ENCODE assay signal across 8 cellular contexts in the genomic region with DNA sequence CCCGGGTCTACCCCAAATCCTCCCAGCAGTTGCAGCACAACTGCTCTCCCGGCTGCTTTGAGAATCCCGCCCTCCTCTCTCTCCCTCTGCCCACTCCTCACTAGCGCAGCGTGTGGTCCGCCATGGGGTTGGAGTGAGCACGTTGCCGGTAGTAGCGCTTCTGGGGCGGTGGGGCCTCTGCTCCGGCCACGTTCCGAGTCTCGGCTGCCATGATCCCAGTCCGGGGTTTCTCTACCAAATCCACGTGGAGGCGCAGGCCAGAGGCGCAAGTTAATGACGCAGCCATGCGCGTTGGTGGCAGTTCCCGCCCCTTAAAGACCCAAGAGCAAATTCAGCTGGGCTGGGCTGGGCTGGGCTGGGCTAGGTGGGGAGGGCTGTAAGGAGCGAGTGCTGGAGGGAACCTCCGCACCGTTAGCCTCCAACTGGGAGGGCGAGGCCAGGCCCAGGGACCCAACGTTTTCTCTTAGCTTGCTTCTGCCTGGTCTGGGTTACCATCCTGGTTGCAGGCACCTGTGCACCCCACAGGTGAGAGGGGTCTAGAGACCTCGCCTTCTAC. TPM values are rescaled to one million over a fixed set of nuclear protein-coding genes. Genes with fewer than 3 reads are reported as not detected.
DNase-seq lines count a peak whose midpoint lies in the region; ATAC-seq, FAIRE-seq and TF ChIP-seq lines count a peak whose summit lies in the region.

TSS of gene METTL1 (minus strand) at position 233 of the 556 bp plus-strand sequence. CDS start at position 211, 22 bp downstream.

- POLR2A ChIA-PET in BJ (lab: Charles Lee): interaction anchor here (0.6 to 0.7 kb wide), 3 partner anchors 20 to 125 kb away, joined by 3 read pairs; partner anchors contain the start of gene CDK4
- POLR2A ChIA-PET in HepG2 (lab: Yijun Ruan, JAX): interaction anchor here (0.6 to 1.8 kb wide), 24 partner anchors 10 to 1081 kb away, joined by 3 to 15 read pairs (median 4); partner anchors contain the start of genes ARHGEF25, ATP23, CDK4 and CTDSP2

- H3K36me3 ChIP-seq in BJ (ENCODE audit: control insufficient read depth, insufficient read depth, low read length) (peaks cover 2% of the 10 kb centered on the region; the same call in 1 of the 2 replicates), HepG2 (replicated peaks in 1 of 2; ENCODE audit: control insufficient read depth in 1 of 2, insufficient read depth in 2 of 2, low read length in 2 of 2) (peaks cover 18% of the 10 kb centered on the region in 2 experiments)

- BruUV-seq in HepG2 (replicated peaks; lab: Mats Ljungman, UMichigan): no TSS peak

- H3K27me3 ChIP-seq in BJ (ENCODE audit: control insufficient read depth, insufficient read depth, low read length) (no peaks in the 10 kb centered on the region), HepG2 (ENCODE audit: control insufficient read depth in 1 of 2, insufficient read depth in 2 of 2, low read length in 2 of 2) (no peaks in the 10 kb centered on the region; a peak in 1 of 5 replicates)

- peaks cover 17% of the 10 kb centered on the region for H3K79me2 ChIP-seq in HepG2 (ENCODE audit: insufficient read depth, low read length)

- no peaks in the 10 kb centered on the region for H3K9me3 ChIP-seq in HepG2 (ENCODE audit: low read length)

- H3K9ac ChIP-seq in HepG2 (ENCODE audit: insufficient read depth, low read depth, low read length): peak within 1 kb of the TSS; percentile 94

- intact Hi-C loops in HepG2 (cut with micrococcal nuclease; ENCODE audit: unreplicated experiment): loop anchor here (1.0 to 5.0 kb wide), 2 partner anchors 10 to 70 kb away; partner anchors contain the start of gene TSFM

- H3K4me1 ChIP-seq in HepG2 (ENCODE audit: insufficient read depth, low read length): peaks cover 23% of the 10 kb centered on the region

- DNase-seq in BJ (ENCODE audit: low read depth) (peak; percentile 82), GM19240 (ENCODE audit: insufficient read length, low spot score) (peak; percentile 90), NCI-H526 (lab: John Stamatoyannopoulos, UW) (peak; percentile 94 to 98), dermis blood vessel endothelial cell (peak; percentile 98), HepG2 (ENCODE audit: low spot score) (peak; percentile 95)
- peak; percentile 90 to 93 for DNase-seq in activated CD4-positive, alpha-beta T cell treated with anti-CD3 and anti-CD28 coated beads, Interleukin-2, amount 50 U/mL, for 24 hours (ENCODE audit: low read depth in 1 of 2, low spot score in 1 of 2)
- peak; percentile 91 for DNase-seq in stimulated activated CD4-positive, alpha-beta T cell treated with anti-CD3 and anti-CD28 coated beads, Interleukin-4, amount 100 ng/mL, for 1 hour

- FAIRE-seq in HepG2 (lab: Jason Lieb, UNC): no peak

- TF ChIP-seq EP300 in HepG2 (IDR thresholded peaks at IDR 0.05; ENCODE audit: low read depth in 2 of 2, low read length in 2 of 2) (peak; percentile 36 to 45; a peak in 2 of 4 replicates), HepG2 (CRISPR knock-in tag; IDR thresholded peaks at IDR 0.05; ENCODE audit: borderline replicate concordance) (no peak; the same call in 1 of the 2 replicates)

- in situ Hi-C loops in HepG2 (cut with HindIII; ENCODE audit: extremely low pct_ligation_motif_present, low pct_unique_long_range_greater_than_20kb): no loop called here

- H3K27ac ChIP-seq in HepG2 (ENCODE audit: extremely low read length, insufficient read depth, low read length): peak within 1 kb of the TSS; percentile 97

- no peak for TF ChIP-seq CTCF in BJ (IDR thresholded peaks at IDR 0.05; ENCODE audit: insufficient read depth, low read depth, low read length)
- TF ChIP-seq CTCF in HepG2 (CRISPR knock-in tag; IDR thresholded peaks at IDR 0.05): peak; percentile 39; the same call in 1 of the 2 replicates

- CTCF ChIA-PET in BJ (lab: Yijun Ruan, JAX): interaction anchor here (0.6 to 1.2 kb wide), 6 partner anchors 10 to 189 kb away, joined by 3 to 4 read pairs (median 4); partner anchors contain the start of gene TSFM
- CTCF ChIA-PET in HepG2 (lab: Yijun Ruan, JAX; ENCODE audit: low intra/inter-chr PET ratio, low total read pairs): no interaction called here

- H3K4me2 ChIP-seq in HepG2 (ENCODE audit: low read depth, low read length): peak within 1 kb of the TSS; percentile 96

- peak; percentile 77 for ATAC-seq in HG03460 (IDR thresholded peaks at IDR 0.05; ENCODE audit: unreplicated experiment)
- peak; percentile 91 for ATAC-seq in HepG2

- no peaks in the 10 kb centered on the region for H4K20me1 ChIP-seq in HepG2 (ENCODE audit: insufficient read depth, low read length)

- H3K4me3 ChIP-seq in BJ (ENCODE audit: low read depth, low read length) (peak within 1 kb of the TSS; percentile 91), HepG2 (replicated peaks in 1 of 3; ENCODE audit: insufficient read depth in 1 of 3, low read depth in 2 of 3, low read length in 3 of 3) (peak within 1 kb of the TSS; percentile 77 to 89 (median 78))

- peak within 1 kb of the TSS; percentile 62 for H2AFZ ChIP-seq in HepG2 (ENCODE audit: low read length)

- peak; percentile 89 to 92 for TF ChIP-seq POLR2A in HepG2 (IDR thresholded peaks at IDR 0.05; ENCODE audit: insufficient read depth in 1 of 2, low read depth in 2 of 2, low read length in 2 of 2)

- WGBS in HepG2 (ENCODE audit: low lambda C conversion rate): 4% methylated on average over 7 of the region's 28 CpGs

- no peak for TF ChIP-seq RAD21 in HepG2 (CRISPR knock-in tag; IDR thresholded peaks at IDR 0.05)

TF ChIP-seq in HepG2, 621 proteins besides CTCF, POLR2A, EP300 and RAD21 (continues in another document):
- TF ChIP-seq GFI1 (CRISPR knock-in tag; IDR thresholded peaks at IDR 0.05; ENCODE audit: borderline replicate concordance) (no peak), ZNF670 (CRISPR knock-in tag; IDR thresholded peaks at IDR 0.05; ENCODE audit: borderline replicate concordance) (no peak; the same call in 1 of the 2 replicates), HNRNPL (IDR thresholded peaks at IDR 0.05; ENCODE audit: low read depth, low read length) (0 out of 2 replicates have a peak, but pooled peaks have one; percentile 77), SRSF1 (optimal IDR thresholded peaks at IDR 0.05; ENCODE audit: low read depth, low read length) (peak; percentile 85), MBD4 (IDR thresholded peaks at IDR 0.05; ENCODE audit: borderline replicate concordance, low read length) (no peak)
- TF ChIP-seq, protein P1, sequence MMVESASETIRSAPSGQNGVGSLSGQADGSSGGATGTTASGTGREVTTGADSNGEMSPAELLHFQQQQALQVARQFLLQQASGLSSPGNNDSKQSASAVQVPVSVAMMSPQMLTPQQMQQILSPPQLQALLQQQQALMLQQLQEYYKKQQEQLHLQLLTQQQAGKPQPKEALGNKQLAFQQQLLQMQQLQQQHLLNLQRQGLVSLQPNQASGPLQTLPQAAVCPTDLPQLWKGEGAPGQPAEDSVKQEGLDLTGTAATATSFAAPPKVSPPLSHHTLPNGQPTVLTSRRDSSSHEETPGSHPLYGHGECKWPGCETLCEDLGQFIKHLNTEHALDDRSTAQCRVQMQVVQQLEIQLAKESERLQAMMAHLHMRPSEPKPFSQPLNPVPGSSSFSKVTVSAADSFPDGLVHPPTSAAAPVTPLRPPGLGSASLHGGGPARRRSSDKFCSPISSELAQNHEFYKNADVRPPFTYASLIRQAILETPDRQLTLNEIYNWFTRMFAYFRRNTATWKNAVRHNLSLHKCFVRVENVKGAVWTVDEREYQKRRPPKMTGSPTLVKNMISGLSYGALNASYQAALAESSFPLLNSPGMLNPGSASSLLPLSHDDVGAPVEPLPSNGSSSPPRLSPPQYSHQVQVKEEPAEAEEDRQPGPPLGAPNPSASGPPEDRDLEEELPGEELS (CRISPR knock-in tag; IDR thresholded peaks at IDR 0.05): peak; percentile 54; the same call in 1 of the 2 replicates
- TF ChIP-seq, protein P2, sequence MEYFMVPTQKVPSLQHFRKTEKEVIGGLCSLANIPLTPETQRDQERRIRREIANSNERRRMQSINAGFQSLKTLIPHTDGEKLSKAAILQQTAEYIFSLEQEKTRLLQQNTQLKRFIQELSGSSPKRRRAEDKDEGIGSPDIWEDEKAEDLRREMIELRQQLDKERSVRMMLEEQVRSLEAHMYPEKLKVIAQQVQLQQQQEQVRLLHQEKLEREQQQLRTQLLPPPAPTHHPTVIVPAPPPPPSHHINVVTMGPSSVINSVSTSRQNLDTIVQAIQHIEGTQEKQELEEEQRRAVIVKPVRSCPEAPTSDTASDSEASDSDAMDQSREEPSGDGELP (IDR thresholded peaks at IDR 0.05; ENCODE audit: borderline replicate concordance, low read depth): peak; percentile 87; the same call in 1 of the 2 replicates

RNA-seq across cellular contexts. Expression of gene METTL1, which starts in this region (rescaled TPM):
- 31.8 and 42.8 TPM in 2 replicates for polyA plus RNA-seq in BJ (2011; rRNA removed)
- 11.9 and 34.8 TPM in 2 replicates for polyA minus RNA-seq in BJ (2011; rRNA and poly(A)+ RNA removed)
- total RNA-seq in dermis blood vessel endothelial cell: 3.6 and 3.7 TPM in 2 replicates
- 34.7 and 35.5 TPM in 2 replicates for total RNA-seq in HepG2 (2016; rRNA removed; fragmentation: Illumina TruSeq; extraction: Trizol)
- 13.7 and 15.7 TPM in 2 replicates for total RNA-seq in HepG2 (2016; cell fraction: cytosol; rRNA removed; fragmentation: Illumina TruSeq; extraction: Trizol; ENCODE audit: low read depth)
- 35.1 and 37.6 TPM in 2 replicates for total RNA-seq in HepG2 (2016; cell fraction: insoluble cytoplasmic fraction; rRNA removed; fragmentation: Illumina TruSeq; extraction: Trizol)
- total RNA-seq in HepG2 (2016; cell fraction: membrane; rRNA removed; fragmentation: Illumina TruSeq; extraction: Trizol): 18.6 and 19.7 TPM in 2 replicates
- total RNA-seq in HepG2 (2016; cell fraction: nucleus; rRNA removed; fragmentation: Illumina TruSeq; extraction: Trizol): 22.7 and 26.8 TPM in 2 replicates
- 36.9 and 38.3 TPM in 2 replicates for polyA plus RNA-seq in HepG2 (2011; rRNA removed)
- polyA plus RNA-seq in HepG2 (2011; cell fraction: cytosol; rRNA removed): 22.7 and 24.5 TPM in 2 replicates
- 38.6 and 43.0 TPM in 2 replicates for polyA plus RNA-seq in HepG2 (2011; cell fraction: nucleus; rRNA removed)
- 21.2 and 23.6 TPM in 2 replicates for polyA plus RNA-seq in HepG2 (2012)
- 11.4 and 14.1 TPM in 2 replicates for polyA plus RNA-seq in HepG2 (2016; cell fraction: cytosol; fragmentation: Illumina TruSeq; extraction: Trizol; ENCODE audit: low read depth)
- 46.1 and 52.2 TPM in 2 replicates for polyA plus RNA-seq in HepG2 (2016; cell fraction: insoluble cytoplasmic fraction; fragmentation: Illumina TruSeq; extraction: Trizol; ENCODE audit: low read depth)
- polyA plus RNA-seq in HepG2 (2016; cell fraction: membrane; fragmentation: Illumina TruSeq; extraction: Trizol; ENCODE audit: low read depth): 15.5 and 17.6 TPM in 2 replicates
- polyA plus RNA-seq in HepG2 (2016; cell fraction: nucleus; fragmentation: Illumina TruSeq; extraction: Trizol; ENCODE audit: insufficient read depth, low read depth): 43.2 and 53.1 TPM in 2 replicates
- 49.2 and 64.0 TPM in 2 replicates for polyA minus RNA-seq in HepG2 (2011; rRNA and poly(A)+ RNA removed; ENCODE audit: low replicate concordance)
- 9.4 and 10.6 TPM in 2 replicates for polyA minus RNA-seq in HepG2 (2011; cell fraction: cytosol; rRNA and poly(A)+ RNA removed)
- 58.3 and 58.5 TPM in 2 replicates for polyA minus RNA-seq in HepG2 (2011; cell fraction: nucleus; rRNA and poly(A)+ RNA removed)

Comparison
In these comparisons a context has a peak if more than half of its experiments do, and no peak if none do; other contexts are left out.
1. Peak in every context shown above with its lines: DNase-seq, ATAC-seq, H3K4me3 ChIP-seq and H3K27ac ChIP-seq.